18 cellular contexts compared by ENCODE assay signal in genomic region chr1:59682405-59683080, GRCh38.
DNase-seq lines count a peak whose midpoint lies in the region; FAIRE-seq and TF ChIP-seq lines count a peak whose summit lies in the region.
"Had no signal": no experiment of that assay in that cellular context is flagged by ENCODE, and none has a peak within 500 bp of the region (broad histone marks: within the 10 kb centered on the region; RNA-seq: fewer than 3 reads in every experiment).

No MANE protein-coding gene starts in this region.

- WGBS in esophagus squamous epithelium, 2 donors = 52 to 73% methylated on average over 5 of the region's 5 CpGs

- H3K27ac Mint-ChIP-seq in neural progenitor cell = peak overlapping the region; percentile 58
- H3K27ac Mint-ChIP-seq in activated T-cell treated with anti-CD3 and anti-CD28 coated beads, Interleukin-2, amount 50 U/mL, for 24 hours = no peak overlapping the region
- H3K27ac Mint-ChIP-seq: activated CD8-positive, alpha-beta memory T cell treated with anti-CD3 and anti-CD28 coated beads, Interleukin-2, amount 10 ng/mL, durations not matched to agents 7 days and 5 days; activated naive CD4-positive, alpha-beta T cell treated with anti-CD3 and anti-CD28 coated beads, Interleukin-2, amount 10 ng/mL, durations not matched to agents 7 days and 5 days; natural killer cell had no signal

- no peak overlapping the region for H2AFZ ChIP-seq in neural progenitor cell (replicated peaks)

- FAIRE-seq in HTR-8/SVneo (lab: Jason Lieb, UNC) = no peak

- no peaks in the 10 kb centered on the region for H3K27me3 Mint-ChIP-seq in neural progenitor cell (ENCODE audit: insufficient read depth, low read depth)
- H3K27me3 Mint-ChIP-seq in activated T-cell treated with anti-CD3 and anti-CD28 coated beads, Interleukin-2, amount 50 U/mL, for 24 hours = no peaks in the 10 kb centered on the region
- H3K27me3 Mint-ChIP-seq: activated CD8-positive, alpha-beta memory T cell treated with anti-CD3 and anti-CD28 coated beads, Interleukin-2, amount 10 ng/mL, durations not matched to agents 7 days and 5 days; activated naive CD4-positive, alpha-beta T cell treated with anti-CD3 and anti-CD28 coated beads, Interleukin-2, amount 10 ng/mL, durations not matched to agents 7 days and 5 days had no signal

- TF ChIP-seq CTCF in AG10803 (conservative IDR thresholded peaks at IDR 0.05; ENCODE audit: low read length) = no peak
- TF ChIP-seq CTCF in esophagus squamous epithelium (IDR thresholded peaks at IDR 0.05) = no peak
- no peak for TF ChIP-seq CTCF in neural progenitor cell (IDR thresholded peaks at IDR 0.05)

- no peaks in the 10 kb centered on the region for H3K27me3 ChIP-seq in SJCRH30
- H3K27me3 ChIP-seq in esophagus squamous epithelium = no peaks in the 10 kb centered on the region
- no peaks in the 10 kb centered on the region for H3K27me3 ChIP-seq in neural progenitor cell
- H3K27me3 ChIP-seq: right atrium auricular region had no signal

- peaks cover 33% of the 10 kb centered on the region for H3F3A ChIP-seq in neural progenitor cell (ENCODE audit: low read depth)

- peak overlapping the region; percentile 55 for H3K27ac ChIP-seq in SJCRH30
- H3K27ac ChIP-seq in esophagus squamous epithelium = peak overlapping the region; percentile 49 to 64 (median 59)
- H3K27ac ChIP-seq in neural progenitor cell = peak overlapping the region; percentile 75
- H3K27ac ChIP-seq: right atrium auricular region had no signal

- H3K4me3 Mint-ChIP-seq in neural progenitor cell = no peak overlapping the region
- H3K4me3 Mint-ChIP-seq in activated T-cell treated with anti-CD3 and anti-CD28 coated beads, Interleukin-2, amount 50 U/mL, for 24 hours = no peak overlapping the region
- H3K4me3 Mint-ChIP-seq: activated CD8-positive, alpha-beta memory T cell treated with anti-CD3 and anti-CD28 coated beads, Interleukin-2, amount 10 ng/mL, durations not matched to agents 7 days and 5 days; activated naive CD4-positive, alpha-beta T cell treated with anti-CD3 and anti-CD28 coated beads, Interleukin-2, amount 10 ng/mL, durations not matched to agents 7 days and 5 days; natural killer cell had no signal

- H3K9me3 ChIP-seq in SJCRH30 (replicated peaks) (no peaks in the 10 kb centered on the region), esophagus squamous epithelium (no peaks in the 10 kb centered on the region), neural progenitor cell (ENCODE audit: low read depth) (no peaks in the 10 kb centered on the region)
- H3K9me3 ChIP-seq: right atrium auricular region had no signal

- H4K20me1 ChIP-seq in neural progenitor cell (ENCODE audit: low read depth) = no peaks in the 10 kb centered on the region

- H3K9ac ChIP-seq in neural progenitor cell = no peak overlapping the region

- no peak for TF ChIP-seq POLR2A in esophagus squamous epithelium (IDR thresholded peaks at IDR 0.05)

- H3K4me2 ChIP-seq in neural progenitor cell = peak overlapping the region; percentile 28

- no peaks in the 10 kb centered on the region for H3K36me3 Mint-ChIP-seq in neural progenitor cell
- H3K36me3 Mint-ChIP-seq in activated T-cell treated with anti-CD3 and anti-CD28 coated beads, Interleukin-2, amount 50 U/mL, for 24 hours (ENCODE audit: low read depth) = no peaks in the 10 kb centered on the region
- H3K36me3 Mint-ChIP-seq: activated CD8-positive, alpha-beta memory T cell treated with anti-CD3 and anti-CD28 coated beads, Interleukin-2, amount 10 ng/mL, durations not matched to agents 7 days and 5 days; activated naive CD4-positive, alpha-beta T cell treated with anti-CD3 and anti-CD28 coated beads, Interleukin-2, amount 10 ng/mL, durations not matched to agents 7 days and 5 days; natural killer cell had no signal

- H3K4me3 ChIP-seq in AG10803 (ENCODE audit: low read length) (no peak overlapping the region), SJCRH30 (no peak overlapping the region), esophagus squamous epithelium (no peak overlapping the region), neural progenitor cell (no peak overlapping the region)
- H3K4me3 ChIP-seq: right atrium auricular region had no signal

- DNase-seq in AG10803 (ENCODE audit: low read depth) (peak; percentile 23), SJCRH30 (peak; percentile 72 to 84), esophagus squamous epithelium (lab: John Stamatoyannopoulos, UW) (no peak), neural progenitor cell (ENCODE audit: low spot score) (peak; percentile 40), DMS153 treated with DMSO at 0.1 percent for 48 hours (lab: John Stamatoyannopoulos, UW; ENCODE audit: unreplicated experiment) (no peak), HTR-8/SVneo (ENCODE audit: insufficient read length, low spot score) (no peak)
- DNase-seq in activated T-cell treated with anti-CD3 and anti-CD28 coated beads, Interleukin-2, amount 50 U/mL, for 24 hours = no peak
- DNase-seq in effector CD4-positive, alpha-beta T cell = no peak
- DNase-seq: activated CD4-positive, CD25-positive, alpha-beta regulatory T cell; activated CD8-positive, alpha-beta memory T cell treated with anti-CD3 and anti-CD28 coated beads, Interleukin-2, amount 10 ng/mL, durations not matched to agents 7 days and 5 days; activated naive CD4-positive, alpha-beta T cell treated with anti-CD3 and anti-CD28 coated beads, Interleukin-2, amount 10 ng/mL, durations not matched to agents 7 days and 5 days; central memory CD4-positive, alpha-beta T cell; head of caudate nucleus; left colon; natural killer cell; stimulated activated CD4-positive, alpha-beta T cell treated with anti-CD3 and anti-CD28 coated beads, Interleukin-4, amount 100 ng/mL, for 1 hour; SW 1271 had no signal

- H3K36me3 ChIP-seq in SJCRH30 (no peaks in the 10 kb centered on the region), esophagus squamous epithelium (no peaks in the 10 kb centered on the region), neural progenitor cell (no peaks in the 10 kb centered on the region)
- H3K36me3 ChIP-seq: right atrium auricular region had no signal

- no peaks in the 10 kb centered on the region for H3K9me3 Mint-ChIP-seq in neural progenitor cell
- no peaks in the 10 kb centered on the region for H3K9me3 Mint-ChIP-seq in activated T-cell treated with anti-CD3 and anti-CD28 coated beads, Interleukin-2, amount 50 U/mL, for 24 hours
- H3K9me3 Mint-ChIP-seq: activated naive CD4-positive, alpha-beta T cell treated with anti-CD3 and anti-CD28 coated beads, Interleukin-2, amount 10 ng/mL, durations not matched to agents 7 days and 5 days; natural killer cell had no signal

- H3K4me1 ChIP-seq in SJCRH30 (peaks cover 81% of the 10 kb centered on the region), esophagus squamous epithelium (peaks cover 0 to 76% (median 10%) of the 10 kb centered on the region in 3 donors), neural progenitor cell (peaks cover 57% of the 10 kb centered on the region)

- intact Hi-C loops in esophagus squamous epithelium (cut with DNase I) = no loop called here

- no peaks in the 10 kb centered on the region for H3K79me2 ChIP-seq in neural progenitor cell (ENCODE audit: low read depth)

- peaks cover 45% of the 10 kb centered on the region for H3K4me1 Mint-ChIP-seq in neural progenitor cell
- no peaks in the 10 kb centered on the region for H3K4me1 Mint-ChIP-seq in activated T-cell treated with anti-CD3 and anti-CD28 coated beads, Interleukin-2, amount 50 U/mL, for 24 hours (ENCODE audit: low read depth)
- H3K4me1 Mint-ChIP-seq: activated CD8-positive, alpha-beta memory T cell treated with anti-CD3 and anti-CD28 coated beads, Interleukin-2, amount 10 ng/mL, durations not matched to agents 7 days and 5 days; activated naive CD4-positive, alpha-beta T cell treated with anti-CD3 and anti-CD28 coated beads, Interleukin-2, amount 10 ng/mL, durations not matched to agents 7 days and 5 days; natural killer cell had no signal

Comparison
In these comparisons a context has a peak if more than half of its experiments do, and no peak if none do; other contexts are left out.
1. DNase-seq: peak in AG10803 (single experiment), SJCRH30 (2 of 2) and neural progenitor cell (single experiment); none in esophagus squamous epithelium (single experiment), activated T-cell treated with anti-CD3 and anti-CD28 coated beads, Interleukin-2, amount 50 U/mL, for 24 hours (single experiment), DMS153 treated with DMSO at 0.1 percent for 48 hours (single experiment), effector CD4-positive, alpha-beta T cell (single experiment) and HTR-8/SVneo (single experiment).
2. Peak in every context shown above with its lines, with median percentiles within 50 percentile points of each other: H3K27ac ChIP-seq.